Comparison of ENCODE assay signal across 8 cellular contexts in genomic region chr6:84428300-84428907, GRCh38.
DNase-seq lines count a peak whose midpoint lies in the region; ATAC-seq and TF ChIP-seq lines count a peak whose summit lies in the region.

No MANE protein-coding gene starts in this region.

- H3K27me3 Mint-ChIP-seq in stimulated activated naive B cell treated with anti-CD40 and anti-IgM and Interleukin-4, amounts not matched to agents 10 μg/mL and 1 μg/mL and 100 μg/mL, for 72 hours = peaks cover 4 to 6% of the 10 kb centered on the region in 2 donors

- H3K4me3 ChIP-seq in choroid plexus epithelial cell (ENCODE audit: low read depth, low read length) = no peak overlapping the region

- peaks cover 0 to 2% of the 10 kb centered on the region in 2 donors for H3K9me3 Mint-ChIP-seq in stimulated activated naive B cell treated with anti-CD40 and anti-IgM and Interleukin-4, amounts not matched to agents 10 μg/mL and 1 μg/mL and 100 μg/mL, for 72 hours

- H3K4me1 Mint-ChIP-seq in stimulated activated naive B cell treated with anti-CD40 and anti-IgM and Interleukin-4, amounts not matched to agents 10 μg/mL and 1 μg/mL and 100 μg/mL, for 72 hours = no peaks in the 10 kb centered on the region

- H3K36me3 Mint-ChIP-seq in stimulated activated naive B cell treated with anti-CD40 and anti-IgM and Interleukin-4, amounts not matched to agents 10 μg/mL and 1 μg/mL and 100 μg/mL, for 72 hours = no peaks in the 10 kb centered on the region

- H3K27ac Mint-ChIP-seq in stimulated activated naive B cell treated with anti-CD40 and anti-IgM and Interleukin-4, amounts not matched to agents 10 μg/mL and 1 μg/mL and 100 μg/mL, for 72 hours = no peak overlapping the region

- no peak overlapping the region for H3K4me3 Mint-ChIP-seq in stimulated activated naive B cell treated with anti-CD40 and anti-IgM and Interleukin-4, amounts not matched to agents 10 μg/mL and 1 μg/mL and 100 μg/mL, for 72 hours

- DNase-seq in ACHN (peak; percentile 67), GDM1 (lab: John Stamatoyannopoulos, UW) (peak; percentile 43), NOMO-1 treated with dmso at 0.1 percent for 144 hours (lab: John Stamatoyannopoulos, UW; ENCODE audit: unreplicated experiment) (peak; percentile 15), choroid plexus epithelial cell (ENCODE audit: low read depth) (peak; percentile 85), medulla oblongata (ENCODE audit: extremely low spot score) (peak; percentile 59), GF-D8 (lab: John Stamatoyannopoulos, UW) (no peak)
- DNase-seq in stimulated activated naive B cell treated with anti-CD40 and anti-IgM and Interleukin-4, amounts not matched to agents 10 μg/mL and 1 μg/mL and 100 μg/mL, for 72 hours = no peak

- peak; percentile 97 for TF ChIP-seq CTCF in choroid plexus epithelial cell (conservative IDR thresholded peaks at IDR 0.05; ENCODE audit: low read depth, low read length)

- ATAC-seq in HG02885 (IDR thresholded peaks at IDR 0.05; ENCODE audit: poor library complexity, unreplicated experiment) = peak; percentile 81
- no peak for ATAC-seq in stimulated activated naive B cell treated with anti-CD40 and anti-IgM and Interleukin-4, amounts not matched to agents 10 μg/mL and 1 μg/mL and 100 μg/mL, for 72 hours (replicated peaks)

- in situ Hi-C loops in ACHN (cut with HindIII; ENCODE audit: low pct_ligation_motif_present, low pct_unique_long_range_greater_than_20kb, low sequenced_read_pairs) = no loop called here

Comparison
In these comparisons a context has a peak if more than half of its experiments do, and no peak if none do; other contexts are left out.
1. DNase-seq: peak in ACHN (single experiment), GDM1 (single experiment), NOMO-1 treated with dmso at 0.1 percent for 144 hours (single experiment), choroid plexus epithelial cell (single experiment) and medulla oblongata (single experiment); none in GF-D8 (single experiment) and stimulated activated naive B cell treated with anti-CD40 and anti-IgM and Interleukin-4, amounts not matched to agents 10 μg/mL and 1 μg/mL and 100 μg/mL, for 72 hours (single experiment).